8 cellular contexts compared by ENCODE assay signal in the genomic region with DNA sequence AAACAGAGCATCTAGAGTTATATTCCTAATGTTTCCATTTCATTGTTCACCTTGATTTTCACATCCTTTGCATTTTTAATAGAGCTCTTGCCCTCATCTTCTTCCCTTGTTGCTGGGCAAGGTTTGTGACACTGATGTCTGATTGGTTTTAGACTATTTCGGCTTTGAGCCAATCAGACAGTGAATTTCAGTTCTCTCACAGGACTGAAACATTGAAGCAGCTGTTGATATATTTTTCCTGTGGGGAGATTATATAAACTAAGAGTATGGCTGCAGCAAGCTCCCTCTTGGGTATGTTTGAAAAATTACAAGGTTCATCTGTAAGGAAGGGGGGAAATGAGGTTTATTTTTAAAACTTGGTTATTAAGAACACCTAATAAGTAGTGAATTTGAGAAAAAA. TPM values are rescaled to one million over a fixed set of nuclear protein-coding genes. Genes with fewer than 3 reads are reported as not detected.
DNase-seq lines count a peak whose midpoint lies in the region; ATAC-seq and FAIRE-seq lines count a peak whose summit lies in the region.

No MANE protein-coding gene starts in this region.

- H3K4me3 ChIP-seq in iPS-18a (ENCODE audit: low read length): no peak overlapping the region

- no peaks in the 10 kb centered on the region for H3K27me3 Mint-ChIP-seq in activated CD4-positive, alpha-beta T cell treated with anti-CD3 and anti-CD28 coated beads, Interleukin-2, amount 10 ng/mL, durations not matched to agents 24 days and 14 days
- no peaks in the 10 kb centered on the region for H3K27me3 Mint-ChIP-seq in stimulated activated naive B cell treated with anti-CD40 and anti-IgM and Interleukin-4, amounts not matched to agents 10 μg/mL and 1 μg/mL and 100 μg/mL, for 72 hours

- peaks cover 40% of the 10 kb centered on the region for H3K36me3 Mint-ChIP-seq in activated CD4-positive, alpha-beta T cell treated with anti-CD3 and anti-CD28 coated beads, Interleukin-2, amount 10 ng/mL, durations not matched to agents 24 days and 14 days (ENCODE audit: low read depth)
- peaks cover 40 to 51% of the 10 kb centered on the region in 2 donors for H3K36me3 Mint-ChIP-seq in stimulated activated naive B cell treated with anti-CD40 and anti-IgM and Interleukin-4, amounts not matched to agents 10 μg/mL and 1 μg/mL and 100 μg/mL, for 72 hours

- peaks cover 5% of the 10 kb centered on the region for H3K9me3 Mint-ChIP-seq in activated CD4-positive, alpha-beta T cell treated with anti-CD3 and anti-CD28 coated beads, Interleukin-2, amount 10 ng/mL, durations not matched to agents 24 days and 14 days
- H3K9me3 Mint-ChIP-seq in stimulated activated naive B cell treated with anti-CD40 and anti-IgM and Interleukin-4, amounts not matched to agents 10 μg/mL and 1 μg/mL and 100 μg/mL, for 72 hours: peaks cover 9 to 17% of the 10 kb centered on the region in 2 donors

- H3K4me1 ChIP-seq in iPS-18a (ENCODE audit: control insufficient read depth, low read depth, low read length): peaks cover 51% of the 10 kb centered on the region

- peak overlapping the region; percentile 31 for H3K9ac ChIP-seq in iPS-18a (ENCODE audit: low read length)

- peak overlapping the region; percentile 66 for H3K27ac Mint-ChIP-seq in activated CD4-positive, alpha-beta T cell treated with anti-CD3 and anti-CD28 coated beads, Interleukin-2, amount 10 ng/mL, durations not matched to agents 24 days and 14 days
- peak overlapping the region; percentile 86 for H3K27ac Mint-ChIP-seq in stimulated activated naive B cell treated with anti-CD40 and anti-IgM and Interleukin-4, amounts not matched to agents 10 μg/mL and 1 μg/mL and 100 μg/mL, for 72 hours

- FAIRE-seq in GM19239 (lab: Jason Lieb, UNC): no peak

- H3K4me3 Mint-ChIP-seq in activated CD4-positive, alpha-beta T cell treated with anti-CD3 and anti-CD28 coated beads, Interleukin-2, amount 10 ng/mL, durations not matched to agents 24 days and 14 days: peak overlapping the region; percentile 36
- H3K4me3 Mint-ChIP-seq in stimulated activated naive B cell treated with anti-CD40 and anti-IgM and Interleukin-4, amounts not matched to agents 10 μg/mL and 1 μg/mL and 100 μg/mL, for 72 hours: peak overlapping the region; percentile 25 to 53

- peak; percentile 79 to 80 for ATAC-seq in stimulated activated naive B cell treated with anti-CD40 and anti-IgM and Interleukin-4, amounts not matched to agents 10 μg/mL and 1 μg/mL and 100 μg/mL, for 72 hours (replicated peaks)
- ATAC-seq in HG02678 (IDR thresholded peaks at IDR 0.05; ENCODE audit: unreplicated experiment): no peak

- DNase-seq in activated CD4-positive, alpha-beta T cell treated with anti-CD3 and anti-CD28 coated beads, Interleukin-2, amount 10 ng/mL, durations not matched to agents 24 days and 14 days: peak; percentile 82
- no peak for DNase-seq in activated CD4-positive, alpha-beta T cell treated with anti-CD3 and anti-CD28 coated beads, Interleukin-2, amount 50 U/mL, for 4 hours
- DNase-seq in NCI-H2171 treated with DMSO at 0.1 percent for 48 hours (lab: John Stamatoyannopoulos, UW) (peak; percentile 63), GM19239 (ENCODE audit: insufficient read length, low spot score) (no peak)
- no peak for DNase-seq in stimulated activated naive B cell treated with anti-CD40 and anti-IgM and Interleukin-4, amounts not matched to agents 10 μg/mL and 1 μg/mL and 100 μg/mL, for 72 hours

- no peaks in the 10 kb centered on the region for H3K36me3 ChIP-seq in iPS-18a (ENCODE audit: control insufficient read depth, low read depth, low read length)

- H3K27me3 ChIP-seq in iPS-18a (ENCODE audit: control insufficient read depth, insufficient read depth, low read length): no peaks in the 10 kb centered on the region

- peaks cover 36% of the 10 kb centered on the region for H3K4me1 Mint-ChIP-seq in activated CD4-positive, alpha-beta T cell treated with anti-CD3 and anti-CD28 coated beads, Interleukin-2, amount 10 ng/mL, durations not matched to agents 24 days and 14 days
- peaks cover 9 to 27% of the 10 kb centered on the region in 2 donors for H3K4me1 Mint-ChIP-seq in stimulated activated naive B cell treated with anti-CD40 and anti-IgM and Interleukin-4, amounts not matched to agents 10 μg/mL and 1 μg/mL and 100 μg/mL, for 72 hours

- intact Hi-C loops in activated CD4-positive, alpha-beta T cell treated with anti-CD3 and anti-CD28 coated beads, Interleukin-2, amount 10 ng/mL, durations not matched to agents 24 days and 14 days (cut with micrococcal nuclease): loop anchor here (1.0 to 5.0 kb wide), 5 partner anchors 20 to 160 kb away; no protein-coding TSS in a partner anchor

- H3K27ac ChIP-seq in angular gyrus (ENCODE audit: low read depth, low read length) (peak overlapping the region; percentile 52), iPS-18a (ENCODE audit: low read length) (no peak overlapping the region)

- no peaks in the 10 kb centered on the region for H3K9me3 ChIP-seq in iPS-18a (ENCODE audit: control insufficient read depth, low read depth, low read length)

RNA-seq across cellular contexts. Expression of a gene that starts 51.2 kb away (rescaled TPM):
- 62.6 and 72.4 TPM in 2 replicates for total RNA-seq in activated CD4-positive, alpha-beta T cell treated with anti-CD3 and anti-CD28 coated beads, Interleukin-2, amount 10 ng/mL, durations not matched to agents 24 days and 14 days

Comparison
In these comparisons a context has a peak if more than half of its experiments do, and no peak if none do; other contexts are left out.
1. DNase-seq: peak in activated CD4-positive, alpha-beta T cell treated with anti-CD3 and anti-CD28 coated beads, Interleukin-2, amount 10 ng/mL, durations not matched to agents 24 days and 14 days (single experiment) and NCI-H2171 treated with DMSO at 0.1 percent for 48 hours (single experiment); none in activated CD4-positive, alpha-beta T cell treated with anti-CD3 and anti-CD28 coated beads, Interleukin-2, amount 50 U/mL, for 4 hours (0 of 2), stimulated activated naive B cell treated with anti-CD40 and anti-IgM and Interleukin-4, amounts not matched to agents 10 μg/mL and 1 μg/mL and 100 μg/mL, for 72 hours (single experiment) and GM19239 (single experiment).